Comparison of ENCODE assay signal across 2 cellular contexts in the genomic region with DNA sequence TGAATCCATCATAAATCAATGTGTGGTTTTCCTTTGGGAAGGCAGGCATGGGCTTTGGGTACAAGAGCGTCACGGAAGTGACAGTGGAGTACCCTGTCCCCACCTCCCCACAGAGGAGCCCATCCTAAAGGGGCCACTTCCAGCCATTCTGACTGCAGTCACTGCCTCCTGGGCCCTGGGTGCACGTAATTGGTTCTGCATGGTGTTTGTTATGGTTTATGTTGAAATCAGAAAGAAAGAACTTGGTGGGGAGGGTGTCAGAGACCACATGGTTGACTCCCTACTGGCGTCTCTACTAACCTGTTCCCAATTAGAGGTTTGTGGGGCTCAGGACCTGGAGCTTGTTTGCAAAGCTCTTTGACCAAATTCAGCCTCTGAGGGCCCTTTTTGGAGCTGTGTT.
TF ChIP-seq lines count a peak whose summit lies in the region.

No MANE protein-coding gene starts in this region.

TF ChIP-seq in SK-N-SH, 30 proteins besides CTCF, POLR2A, EP300 and RAD21:
- TF ChIP-seq TCF12 (IDR thresholded peaks at IDR 0.05): peak; percentile 41; the same call in 1 of the 2 replicates
- TF ChIP-seq, protein P1, sequence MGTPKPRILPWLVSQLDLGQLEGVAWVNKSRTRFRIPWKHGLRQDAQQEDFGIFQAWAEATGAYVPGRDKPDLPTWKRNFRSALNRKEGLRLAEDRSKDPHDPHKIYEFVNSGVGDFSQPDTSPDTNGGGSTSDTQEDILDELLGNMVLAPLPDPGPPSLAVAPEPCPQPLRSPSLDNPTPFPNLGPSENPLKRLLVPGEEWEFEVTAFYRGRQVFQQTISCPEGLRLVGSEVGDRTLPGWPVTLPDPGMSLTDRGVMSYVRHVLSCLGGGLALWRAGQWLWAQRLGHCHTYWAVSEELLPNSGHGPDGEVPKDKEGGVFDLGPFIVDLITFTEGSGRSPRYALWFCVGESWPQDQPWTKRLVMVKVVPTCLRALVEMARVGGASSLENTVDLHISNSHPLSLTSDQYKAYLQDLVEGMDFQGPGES (IDR thresholded peaks at IDR 0.05; ENCODE audit: low read depth, low read length): no peak

TF ChIP-seq in SK-N-SH treated with all-trans-retinoic acid at 6 μM for 48 hours, 23 proteins besides CTCF, POLR2A, EP300 and RAD21 (continued from another document):
- TF ChIP-seq BACH2 (CRISPR knock-in tag; IDR thresholded peaks at IDR 0.05; ENCODE audit: borderline replicate concordance) (no peak), GLIS3 (CRISPR knock-in tag; IDR thresholded peaks at IDR 0.05) (no peak), PPARA (CRISPR knock-in tag; IDR thresholded peaks at IDR 0.05; ENCODE audit: borderline replicate concordance) (no peak), SNAI2 (CRISPR knock-in tag; IDR thresholded peaks at IDR 0.05) (no peak), ZC3H10 (CRISPR knock-in tag; IDR thresholded peaks at IDR 0.05) (no peak), ZNF8 (CRISPR knock-in tag; IDR thresholded peaks at IDR 0.05) (no peak), RARB (CRISPR knock-in tag; IDR thresholded peaks at IDR 0.05) (no peak), ISL1 (CRISPR knock-in tag; IDR thresholded peaks at IDR 0.05) (no peak), TOX (CRISPR knock-in tag; IDR thresholded peaks at IDR 0.05; ENCODE audit: borderline replicate concordance) (no peak), ZFP3 (CRISPR knock-in tag; IDR thresholded peaks at IDR 0.05) (no peak), ZNF565 (CRISPR knock-in tag; conservative IDR thresholded peaks at IDR 0.05; ENCODE audit: low read depth) (no peak), CSDC2 (CRISPR knock-in tag; IDR thresholded peaks at IDR 0.05) (no peak), ESRRG (CRISPR knock-in tag; IDR thresholded peaks at IDR 0.05) (no peak), TCF4 (CRISPR knock-in tag; IDR thresholded peaks at IDR 0.05; ENCODE audit: borderline replicate concordance) (no peak)
- TF ChIP-seq, protein P2, sequence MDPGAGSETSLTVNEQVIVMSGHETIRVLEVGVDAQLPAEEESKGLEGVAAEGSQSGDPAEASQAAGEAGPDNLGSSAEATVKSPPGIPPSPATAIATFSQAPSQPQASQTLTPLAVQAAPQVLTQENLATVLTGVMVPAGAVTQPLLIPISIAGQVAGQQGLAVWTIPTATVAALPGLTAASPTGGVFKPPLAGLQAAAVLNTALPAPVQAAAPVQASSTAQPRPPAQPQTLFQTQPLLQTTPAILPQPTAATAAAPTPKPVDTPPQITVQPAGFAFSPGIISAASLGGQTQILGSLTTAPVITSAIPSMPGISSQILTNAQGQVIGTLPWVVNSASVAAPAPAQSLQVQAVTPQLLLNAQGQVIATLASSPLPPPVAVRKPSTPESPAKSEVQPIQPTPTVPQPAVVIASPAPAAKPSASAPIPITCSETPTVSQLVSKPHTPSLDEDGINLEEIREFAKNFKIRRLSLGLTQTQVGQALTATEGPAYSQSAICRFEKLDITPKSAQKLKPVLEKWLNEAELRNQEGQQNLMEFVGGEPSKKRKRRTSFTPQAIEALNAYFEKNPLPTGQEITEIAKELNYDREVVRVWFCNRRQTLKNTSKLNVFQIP (CRISPR knock-in tag; IDR thresholded peaks at IDR 0.05; ENCODE audit: borderline replicate concordance, low read depth): no peak
- TF ChIP-seq, protein P3, sequence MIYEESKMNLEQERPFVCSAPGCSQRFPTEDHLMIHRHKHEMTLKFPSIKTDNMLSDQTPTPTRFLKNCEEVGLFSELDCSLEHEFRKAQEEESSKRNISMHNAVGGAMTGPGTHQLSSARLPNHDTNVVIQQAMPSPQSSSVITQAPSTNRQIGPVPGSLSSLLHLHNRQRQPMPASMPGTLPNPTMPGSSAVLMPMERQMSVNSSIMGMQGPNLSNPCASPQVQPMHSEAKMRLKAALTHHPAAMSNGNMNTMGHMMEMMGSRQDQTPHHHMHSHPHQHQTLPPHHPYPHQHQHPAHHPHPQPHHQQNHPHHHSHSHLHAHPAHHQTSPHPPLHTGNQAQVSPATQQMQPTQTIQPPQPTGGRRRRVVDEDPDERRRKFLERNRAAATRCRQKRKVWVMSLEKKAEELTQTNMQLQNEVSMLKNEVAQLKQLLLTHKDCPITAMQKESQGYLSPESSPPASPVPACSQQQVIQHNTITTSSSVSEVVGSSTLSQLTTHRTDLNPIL (CRISPR knock-in tag; IDR thresholded peaks at IDR 0.05; ENCODE audit: low read depth): no peak
- TF ChIP-seq, protein P4, sequence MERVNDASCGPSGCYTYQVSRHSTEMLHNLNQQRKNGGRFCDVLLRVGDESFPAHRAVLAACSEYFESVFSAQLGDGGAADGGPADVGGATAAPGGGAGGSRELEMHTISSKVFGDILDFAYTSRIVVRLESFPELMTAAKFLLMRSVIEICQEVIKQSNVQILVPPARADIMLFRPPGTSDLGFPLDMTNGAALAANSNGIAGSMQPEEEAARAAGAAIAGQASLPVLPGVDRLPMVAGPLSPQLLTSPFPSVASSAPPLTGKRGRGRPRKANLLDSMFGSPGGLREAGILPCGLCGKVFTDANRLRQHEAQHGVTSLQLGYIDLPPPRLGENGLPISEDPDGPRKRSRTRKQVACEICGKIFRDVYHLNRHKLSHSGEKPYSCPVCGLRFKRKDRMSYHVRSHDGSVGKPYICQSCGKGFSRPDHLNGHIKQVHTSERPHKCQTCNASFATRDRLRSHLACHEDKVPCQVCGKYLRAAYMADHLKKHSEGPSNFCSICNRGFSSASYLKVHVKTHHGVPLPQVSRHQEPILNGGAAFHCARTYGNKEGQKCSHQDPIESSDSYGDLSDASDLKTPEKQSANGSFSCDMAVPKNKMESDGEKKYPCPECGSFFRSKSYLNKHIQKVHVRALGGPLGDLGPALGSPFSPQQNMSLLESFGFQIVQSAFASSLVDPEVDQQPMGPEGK (CRISPR knock-in tag; IDR thresholded peaks at IDR 0.05; ENCODE audit: borderline replicate concordance): no peak
